Comparison of ENCODE assay signal across 1 cellular context in genomic region chr12:3432176-3432742, GRCh38.
TF ChIP-seq lines count a peak whose summit lies in the region.

No MANE protein-coding gene starts in this region.

TF ChIP-seq in GM23338, 12 proteins besides CTCF, POLR2A, EP300 and RAD21 (continued from another document):
- TF ChIP-seq ZNF462 (CRISPR knock-in tag; IDR thresholded peaks at IDR 0.05) (no peak), ZNF114 (CRISPR knock-in tag; IDR thresholded peaks at IDR 0.05) (no peak), CREB1 (CRISPR knock-in tag; IDR thresholded peaks at IDR 0.05; ENCODE audit: low read depth) (no peak), REST (IDR thresholded peaks at IDR 0.05; ENCODE audit: unreplicated experiment) (no peak), NANOG (IDR thresholded peaks at IDR 0.05; ENCODE audit: borderline replicate concordance) (no peak)
